ENCODE assay signal across 10 cellular contexts in genomic region chr3:15272431-15273196, GRCh38. TPM values are rescaled to one million over a fixed set of nuclear protein-coding genes. Genes with fewer than 3 reads are reported as not detected.
DNase-seq lines count a peak whose midpoint lies in the region; ATAC-seq and TF ChIP-seq lines count a peak whose summit lies in the region.
"Had no signal": no experiment of that assay in that cellular context is flagged by ENCODE, and none has a peak within 500 bp of the region (broad histone marks: within the 10 kb centered on the region; RNA-seq: fewer than 3 reads in every experiment).

No MANE protein-coding gene starts in this region.

- no peak overlapping the region for H2AFZ ChIP-seq in MM.1S (ENCODE audit: low read length)

- H4K20me1 ChIP-seq in MM.1S (ENCODE audit: insufficient read depth, low read length) = no peaks in the 10 kb centered on the region

- peak overlapping the region in 2 of 4 donors; percentile 35 to 65 for H3K27ac ChIP-seq in Peyer's patch
- peak overlapping the region in 3 of 4 donors; percentile 9 to 59 (median 46) for H3K27ac ChIP-seq in esophagus squamous epithelium
- H3K27ac ChIP-seq in MM.1S (ENCODE audit: low read length) = no peak overlapping the region

- H3K36me3 Mint-ChIP-seq in activated CD4-positive, alpha-beta T cell treated with anti-CD3 and anti-CD28 coated beads, Interleukin-2, amount 10 ng/mL, durations not matched to agents 7 days and 5 days (ENCODE audit: low read depth) = peaks cover 50% of the 10 kb centered on the region
- H3K36me3 Mint-ChIP-seq in stimulated activated memory B cell treated with anti-CD40 and anti-IgM and Interleukin-4, amounts not matched to agents 10 μg/mL and 1 μg/mL and 100 μg/mL, for 72 hours = peaks cover 11% of the 10 kb centered on the region

- H3K9me3 Mint-ChIP-seq in activated CD4-positive, alpha-beta T cell treated with anti-CD3 and anti-CD28 coated beads, Interleukin-2, amount 10 ng/mL, durations not matched to agents 7 days and 5 days = no peaks in the 10 kb centered on the region
- no peaks in the 10 kb centered on the region for H3K9me3 Mint-ChIP-seq in stimulated activated memory B cell treated with anti-CD40 and anti-IgM and Interleukin-4, amounts not matched to agents 10 μg/mL and 1 μg/mL and 100 μg/mL, for 72 hours

- H3K27me3 Mint-ChIP-seq in activated CD4-positive, alpha-beta T cell treated with anti-CD3 and anti-CD28 coated beads, Interleukin-2, amount 10 ng/mL, durations not matched to agents 7 days and 5 days = no peaks in the 10 kb centered on the region
- H3K27me3 Mint-ChIP-seq in stimulated activated memory B cell treated with anti-CD40 and anti-IgM and Interleukin-4, amounts not matched to agents 10 μg/mL and 1 μg/mL and 100 μg/mL, for 72 hours = no peaks in the 10 kb centered on the region

- POLR2A ChIA-PET in activated CD4-positive, alpha-beta T cell treated with anti-CD3 and anti-CD28 coated beads, Interleukin-2, amount 10 ng/mL, durations not matched to agents 7 days and 5 days (lab: Charles Lee) = no interaction called here

- no peak overlapping the region for H3K4me2 ChIP-seq in MM.1S (ENCODE audit: low read depth, low read length)

- H3K4me1 Mint-ChIP-seq in activated CD4-positive, alpha-beta T cell treated with anti-CD3 and anti-CD28 coated beads, Interleukin-2, amount 10 ng/mL, durations not matched to agents 7 days and 5 days = peaks cover 81% of the 10 kb centered on the region
- peaks cover 85% of the 10 kb centered on the region for H3K4me1 Mint-ChIP-seq in stimulated activated memory B cell treated with anti-CD40 and anti-IgM and Interleukin-4, amounts not matched to agents 10 μg/mL and 1 μg/mL and 100 μg/mL, for 72 hours

- intact Hi-C loops in esophagus squamous epithelium (cut with DNase I) = no loop called here

- peaks cover 0 to 38% (median 30%) of the 10 kb centered on the region in 4 donors for H3K4me1 ChIP-seq in Peyer's patch
- peaks cover 18 to 35% (median 26%) of the 10 kb centered on the region in 3 donors for H3K4me1 ChIP-seq in esophagus squamous epithelium
- H3K4me1 ChIP-seq in MM.1S (ENCODE audit: low read length) = no peaks in the 10 kb centered on the region

- H3K36me3 ChIP-seq in Peyer's patch = no peaks in the 10 kb centered on the region
- H3K36me3 ChIP-seq in esophagus squamous epithelium = no peaks in the 10 kb centered on the region
- no peaks in the 10 kb centered on the region for H3K36me3 ChIP-seq in MM.1S (replicated peaks; ENCODE audit: insufficient read depth, low read length)

- no peak overlapping the region for H3K9ac ChIP-seq in MM.1S (ENCODE audit: low read length)

- H3K4me3 Mint-ChIP-seq in activated CD4-positive, alpha-beta T cell treated with anti-CD3 and anti-CD28 coated beads, Interleukin-2, amount 10 ng/mL, durations not matched to agents 7 days and 5 days = no peak overlapping the region
- no peak overlapping the region for H3K4me3 Mint-ChIP-seq in stimulated activated memory B cell treated with anti-CD40 and anti-IgM and Interleukin-4, amounts not matched to agents 10 μg/mL and 1 μg/mL and 100 μg/mL, for 72 hours

- no peak for DNase-seq in activated CD4-positive, alpha-beta T cell treated with anti-CD3 and anti-CD28 coated beads, Interleukin-2, amount 10 ng/mL, durations not matched to agents 7 days and 5 days
- no peak for DNase-seq in activated CD4-positive, alpha-beta T cell treated with anti-CD3 and anti-CD28 coated beads for 4 hours
- DNase-seq in Peyer's patch (peak in 2 of 3 donors; percentile 17 to 47), esophagus squamous epithelium (lab: John Stamatoyannopoulos, UW) (no peak), NCI-H345 treated with DMSO at 0.1 percent for 48 hours (lab: John Stamatoyannopoulos, UW; ENCODE audit: unreplicated experiment) (no peak), MM.1S (no peak), NCI-H1092 treated with DMSO at 0.1 percent for 48 hours (lab: John Stamatoyannopoulos, UW) (no peak)
- DNase-seq: NCI-H2081 had no signal

- H3K9me2 ChIP-seq in MM.1S (replicated peaks; ENCODE audit: insufficient read depth, low read length) = no peaks in the 10 kb centered on the region

- no peak overlapping the region for H3K4me3 ChIP-seq in Peyer's patch
- H3K4me3 ChIP-seq in esophagus squamous epithelium = no peak overlapping the region
- H3K4me3 ChIP-seq in MM.1S (ENCODE audit: low read length) = no peak overlapping the region
- H3K4me3 ChIP-seq: right lobe of liver had no signal

- H3K27me3 ChIP-seq in Peyer's patch (no peaks in the 10 kb centered on the region), esophagus squamous epithelium (no peaks in the 10 kb centered on the region), MM.1S (replicated peaks; ENCODE audit: insufficient read depth, low read length) (no peaks in the 10 kb centered on the region)
- H3K27me3 ChIP-seq: right lobe of liver had no signal

- ATAC-seq in stimulated activated memory B cell treated with anti-CD40 and anti-IgM and Interleukin-4, amounts not matched to agents 10 μg/mL and 1 μg/mL and 100 μg/mL, for 72 hours = no peak

- no peak for TF ChIP-seq CTCF in Peyer's patch (IDR thresholded peaks at IDR 0.05)
- no peak for TF ChIP-seq CTCF in esophagus squamous epithelium (IDR thresholded peaks at IDR 0.05)
- TF ChIP-seq CTCF in MM.1S (IDR thresholded peaks at IDR 0.05; ENCODE audit: low read length) = no peak

- 60 to 74% methylated on average over 5 to 6 of the region's 7 CpGs for WGBS in esophagus squamous epithelium, 2 donors

- CTCF ChIA-PET in activated CD4-positive, alpha-beta T cell treated with anti-CD3 and anti-CD28 coated beads, Interleukin-2, amount 10 ng/mL, durations not matched to agents 7 days and 5 days (lab: Charles Lee) = interaction anchor here (1.1 kb wide), 1 partner anchor 25 kb away, joined by 3 read pairs; no protein-coding TSS in a partner anchor

- no peak for TF ChIP-seq POLR2A in Peyer's patch (IDR thresholded peaks at IDR 0.05)
- TF ChIP-seq POLR2A in esophagus squamous epithelium (IDR thresholded peaks at IDR 0.05) = no peak

- peak overlapping the region; percentile 86 for H3K27ac Mint-ChIP-seq in activated CD4-positive, alpha-beta T cell treated with anti-CD3 and anti-CD28 coated beads, Interleukin-2, amount 10 ng/mL, durations not matched to agents 7 days and 5 days
- H3K27ac Mint-ChIP-seq in stimulated activated memory B cell treated with anti-CD40 and anti-IgM and Interleukin-4, amounts not matched to agents 10 μg/mL and 1 μg/mL and 100 μg/mL, for 72 hours = peak overlapping the region; percentile 70

- H3K9me3 ChIP-seq in Peyer's patch = no peaks in the 10 kb centered on the region
- H3K9me3 ChIP-seq in esophagus squamous epithelium = no peaks in the 10 kb centered on the region
- no peaks in the 10 kb centered on the region for H3K9me3 ChIP-seq in MM.1S (replicated peaks; ENCODE audit: insufficient read depth, low read length)
- H3K9me3 ChIP-seq: right lobe of liver had no signal

- no peaks in the 10 kb centered on the region for H3K79me2 ChIP-seq in MM.1S (ENCODE audit: low read length)

- no peaks in the 10 kb centered on the region for H3F3A ChIP-seq in MM.1S (ENCODE audit: insufficient read depth, low read length)

RNA-seq across cellular contexts. Expression of gene SH3BP5, which starts 59.8 kb away (rescaled TPM):
- total RNA-seq in activated CD4-positive, alpha-beta T cell treated with anti-CD3 and anti-CD28 coated beads, Interleukin-2, amount 10 ng/mL, durations not matched to agents 7 days and 5 days = 10 to 100 TPM; 33.8 to 38.2 TPM
- total RNA-seq in Peyer's patch (10 to 100 TPM; 12.8 to 64.4 (median 16.0) TPM), esophagus squamous epithelium (10 to 100 TPM in 3 of 4 donors, 1 to 10 TPM in 1; 8.5 to 33.8 (median 18.0) TPM)

Comparison
In these comparisons a context has a peak if more than half of its experiments do, and no peak if none do; other contexts are left out.
1. DNase-seq: peak in Peyer's patch (2 of 3); none in activated CD4-positive, alpha-beta T cell treated with anti-CD3 and anti-CD28 coated beads, Interleukin-2, amount 10 ng/mL, durations not matched to agents 7 days and 5 days (single experiment), activated CD4-positive, alpha-beta T cell treated with anti-CD3 and anti-CD28 coated beads for 4 hours (0 of 2), esophagus squamous epithelium (single experiment), NCI-H345 treated with DMSO at 0.1 percent for 48 hours (single experiment), MM.1S (single experiment) and NCI-H1092 treated with DMSO at 0.1 percent for 48 hours (single experiment).